26 cellular contexts compared by ENCODE assay signal in the genomic region with DNA sequence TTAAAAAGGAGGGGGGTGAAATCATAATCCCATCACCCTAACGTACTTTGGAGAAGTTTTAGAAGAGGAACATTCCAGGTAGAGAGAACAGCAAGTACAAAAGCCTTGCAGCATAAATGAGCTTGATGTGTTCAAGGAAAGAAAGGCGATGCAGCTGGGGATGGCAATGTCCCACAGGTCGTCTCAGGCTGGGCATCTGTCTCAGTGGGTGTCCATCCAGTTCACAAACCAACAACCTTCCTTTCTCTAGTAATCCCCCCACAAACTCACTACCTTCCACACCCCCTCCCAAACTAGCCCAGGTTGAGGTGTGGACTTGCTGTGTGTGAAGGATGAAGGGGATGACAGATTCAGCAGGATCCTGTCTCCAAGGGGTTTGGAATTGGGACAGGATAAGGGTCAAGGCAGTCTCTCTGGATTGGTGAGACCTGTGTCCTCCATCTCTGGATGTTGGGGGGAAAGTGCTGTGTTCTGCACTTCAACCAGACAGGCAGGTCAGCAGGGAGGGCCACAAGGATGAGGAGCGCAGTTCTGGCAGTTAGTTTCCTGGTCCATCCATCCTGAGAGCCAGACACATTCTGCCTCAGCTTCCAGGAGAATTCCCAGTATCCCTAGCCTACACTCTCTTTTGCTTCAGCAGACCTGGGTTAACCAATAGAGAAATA.
"Had no signal": no experiment of that assay in that cellular context is flagged by ENCODE, and none has a peak within 500 bp of the region (broad histone marks: within the 10 kb centered on the region; RNA-seq: fewer than 3 reads in every experiment).

No MANE protein-coding gene starts in this region.

- ATAC-seq: activated T-cell treated with anti-CD3 and anti-CD28 coated beads, Interleukin-2, amount 50 U/mL, for 72 hours; SK-N-SH treated with all-trans-retinoic acid at 6 μM for 48 hours had no signal

- H3K36me3 ChIP-seq: brain microvascular endothelial cell, cardiac muscle cell, Peyer's patch, SJSA1 had no signal

- H3K9me3 ChIP-seq: Peyer's patch had no signal

- H3K27ac ChIP-seq: brain microvascular endothelial cell, cardiac muscle cell, KMS-11, Peyer's patch, RWPE1, SJSA1 had no signal

- H3K9me3 Mint-ChIP-seq: activated CD4-positive, alpha-beta memory T cell treated with anti-CD3 and anti-CD28 coated beads for 36 hours; activated CD4-positive, alpha-beta T cell treated with anti-CD3 and anti-CD28 coated beads, Interleukin-2, amount 10 ng/mL, durations not matched to agents 7 days and 5 days; activated naive CD4-positive, alpha-beta T cell treated with anti-CD3 and anti-CD28 coated beads, Interleukin-2, amount 10 ng/mL, durations not matched to agents 7 days and 5 days; activated naive CD8-positive, alpha-beta T cell treated with anti-CD3 and anti-CD28 coated beads for 36 hours; activated T-cell treated with anti-CD3 and anti-CD28 coated beads, Interleukin-2, amount 50 U/mL, for 72 hours; T-helper 1 cell treated with Interleukin-12 subunit alpha and Interleukin-12 subunit beta and Interleukin-4 antibody, amounts not matched to agents 30 μg/mL and 1 μg/mL, for 36 hours had no signal

- H3K4me3 ChIP-seq: cardiac muscle cell, Peyer's patch, SJSA1 had no signal

- DNase-seq: activated CD4-positive, alpha-beta memory T cell treated with anti-CD3 and anti-CD28 coated beads for 36 hours; activated CD4-positive, alpha-beta T cell treated with anti-CD3 and anti-CD28 coated beads, Interleukin-2, amount 10 ng/mL, durations not matched to agents 7 days and 5 days; activated CD4-positive, CD25-positive, alpha-beta regulatory T cell; activated gamma-delta T cell; activated naive CD4-positive, alpha-beta T cell treated with anti-CD3 and anti-CD28 coated beads, Interleukin-2, amount 10 ng/mL, durations not matched to agents 7 days and 5 days; activated naive CD8-positive, alpha-beta T cell treated with anti-CD3 and anti-CD28 coated beads for 36 hours; activated T-cell treated with anti-CD3 and anti-CD28 coated beads, Interleukin-2, amount 50 U/mL, for 72 hours; brain microvascular endothelial cell; NCI-H1092 treated with DMSO at 0.1 percent for 48 hours; NCI-H1417 treated with DMSO at 0.1 percent for 48 hours; NCI-H1694; NCI-H2029 treated with DMSO at 0.1 percent for 48 hours; NCI-H510A treated with DMSO at 0.1 percent for 48 hours; NCI-H69; NK-92 treated with Interleukin-12 subunit alpha and Interleukin-12 subunit beta, amount 100 ng/mL, for 24 hours; Peyer's patch; Right ventricle myocardium superior; SW 1271; T-helper 9 cell had no signal

- H3K9ac ChIP-seq: KMS-11 had no signal

- H3K27ac Mint-ChIP-seq: activated CD4-positive, alpha-beta memory T cell treated with anti-CD3 and anti-CD28 coated beads for 36 hours; activated CD4-positive, alpha-beta T cell treated with anti-CD3 and anti-CD28 coated beads, Interleukin-2, amount 10 ng/mL, durations not matched to agents 7 days and 5 days; activated naive CD4-positive, alpha-beta T cell treated with anti-CD3 and anti-CD28 coated beads, Interleukin-2, amount 10 ng/mL, durations not matched to agents 7 days and 5 days; activated naive CD8-positive, alpha-beta T cell treated with anti-CD3 and anti-CD28 coated beads for 36 hours; activated T-cell treated with anti-CD3 and anti-CD28 coated beads, Interleukin-2, amount 50 U/mL, for 72 hours; IgD-negative memory B cell; T-helper 1 cell treated with Interleukin-12 subunit alpha and Interleukin-12 subunit beta and Interleukin-4 antibody, amounts not matched to agents 30 μg/mL and 1 μg/mL, for 36 hours had no signal

- H3K36me3 Mint-ChIP-seq: activated CD4-positive, alpha-beta memory T cell treated with anti-CD3 and anti-CD28 coated beads for 36 hours; activated naive CD4-positive, alpha-beta T cell treated with anti-CD3 and anti-CD28 coated beads, Interleukin-2, amount 10 ng/mL, durations not matched to agents 7 days and 5 days; activated naive CD8-positive, alpha-beta T cell treated with anti-CD3 and anti-CD28 coated beads for 36 hours; IgD-negative memory B cell had no signal

- H3K4me2 ChIP-seq: KMS-11 had no signal

- H3K4me3 Mint-ChIP-seq: activated naive CD8-positive, alpha-beta T cell treated with anti-CD3 and anti-CD28 coated beads for 36 hours; T-helper 1 cell treated with Interleukin-12 subunit alpha and Interleukin-12 subunit beta and Interleukin-4 antibody, amounts not matched to agents 30 μg/mL and 1 μg/mL, for 36 hours had no signal
